Comparison of ENCODE assay signal across 12 cellular contexts in the genomic region with DNA sequence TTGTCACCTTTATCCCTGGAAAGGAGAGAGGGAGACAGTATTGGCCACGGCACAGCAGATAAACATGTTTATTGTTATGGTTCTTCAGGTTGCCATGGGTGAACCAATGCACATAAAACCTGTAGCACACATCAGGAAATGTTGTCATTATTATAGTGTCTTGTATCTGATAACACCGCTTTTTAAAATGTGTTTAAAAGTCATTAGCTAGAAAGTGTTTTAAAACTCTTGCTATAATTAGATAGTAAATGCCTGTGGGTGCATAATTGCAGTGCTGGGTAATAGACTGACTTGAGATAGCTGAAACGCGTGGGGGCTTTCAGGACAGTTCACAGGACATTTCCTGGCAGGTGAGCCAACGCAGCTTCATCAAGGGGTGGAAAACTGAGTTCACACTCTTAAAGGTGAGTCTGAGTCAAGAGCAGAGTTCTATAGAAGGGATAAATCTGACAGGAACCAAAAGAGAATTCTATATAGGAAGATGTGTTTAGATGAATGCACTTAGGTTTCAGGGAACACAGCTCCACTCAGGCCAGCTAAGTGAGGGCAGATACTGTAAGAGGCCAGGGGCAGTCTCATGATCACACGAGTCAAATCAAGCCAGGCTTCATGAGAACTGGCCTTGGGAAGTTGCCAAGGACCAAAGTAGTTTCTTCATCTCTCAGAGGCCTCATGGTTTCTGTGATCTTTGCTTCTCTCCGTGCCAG. TPM values are rescaled to one million over a fixed set of nuclear protein-coding genes. Genes with fewer than 3 reads are reported as not detected.
DNase-seq lines count a peak whose midpoint lies in the region; ATAC-seq, FAIRE-seq and TF ChIP-seq lines count a peak whose summit lies in the region.
"Had no signal": no experiment of that assay in that cellular context is flagged by ENCODE, and none has a peak within 500 bp of the region (broad histone marks: within the 10 kb centered on the region; RNA-seq: fewer than 3 reads in every experiment).

No MANE protein-coding gene starts in this region.

- no peak overlapping the region for H3K4me3 ChIP-seq in GM12878
- no peak overlapping the region for H3K4me3 ChIP-seq in upper lobe of right lung

- RAD21 ChIA-PET in GM12878 (lab: Charles Lee; ENCODE audit: unreplicated experiment), result interaction anchor here (1.2 kb wide), 1 partner anchor 22 kb away, joined by 3 read pairs; no protein-coding TSS in a partner anchor

- no peak for TF ChIP-seq POLR2A in GM12878 (IDR thresholded peaks at IDR 0.05; ENCODE audit: low read depth, low read length)

- CTCF ChIA-PET in GM12878 (lab: Yijun Ruan, JAX), result no interaction called here

- H2AFZ ChIP-seq in GM12878 (ENCODE audit: control insufficient read depth, low read depth, low read length), result no peak overlapping the region

- DNase-seq in stimulated activated CD4-positive, alpha-beta T cell treated with anti-CD3 and anti-CD28 coated beads, Interleukin-1b, Interleukin-23, amount 100 ng/mL, for 48 hours, result peak; percentile 28
- DNase-seq in stimulated activated CD4-positive, alpha-beta T cell treated with anti-CD3 and anti-CD28 coated beads, Interleukin-2, amount 100 ng/mL, for 24 hours, result no peak
- DNase-seq in GM12878 (ENCODE audit: low read depth, low spot score), result no peak
- DNase-seq in left colon, result no peak
- DNase-seq in upper lobe of right lung, result no peak
- DNase-seq in GF-D8 (lab: John Stamatoyannopoulos, UW), result no peak
- DNase-seq: cerebellar nuclear complex; Karpas-422; naive thymus-derived CD4-positive, alpha-beta T cell had no signal

- FAIRE-seq in GM12878 (lab: Jason Lieb, UNC), result no peak

- intact Hi-C loops in GM12878 (cut with micrococcal nuclease; ENCODE audit: unreplicated experiment) (no loop called here), left colon (cut with DNase I, micrococcal nuclease) (no loop called here), upper lobe of right lung (cut with DNase I) (no loop called here)

- H4K20me1 ChIP-seq in GM12878 (ENCODE audit: control insufficient read depth, insufficient read depth), result no peaks in the 10 kb centered on the region

- no peak overlapping the region for H3K9ac ChIP-seq in GM12878 (ENCODE audit: control insufficient read depth, insufficient read depth, low read length)

- H3K27ac ChIP-seq in GM12878 (ENCODE audit: control insufficient read depth, insufficient read depth), result no peak overlapping the region
- no peak overlapping the region for H3K27ac ChIP-seq in upper lobe of right lung

- H3K9me3 ChIP-seq in GM12878 (replicated peaks; ENCODE audit: control insufficient read depth, insufficient read depth, low read length) (no peaks in the 10 kb centered on the region), upper lobe of right lung (no peaks in the 10 kb centered on the region)

- TF ChIP-seq CTCF in GM12878 (IDR thresholded peaks at IDR 0.05 in 2 of 3, conservative IDR thresholded peaks at IDR 0.05 in 1 of 3; ENCODE audit: control insufficient read depth in 2 of 3, extremely low read depth in 1 of 3, insufficient read depth in 1 of 3, low read depth in 3 of 3, low read length in 3 of 3), result no peak
- no peak for TF ChIP-seq CTCF in upper lobe of right lung (IDR thresholded peaks at IDR 0.05)

- in situ Hi-C loops in GM12878 (cut with MboI), result no loop called here

- no peak overlapping the region for H3K4me2 ChIP-seq in GM12878 (ENCODE audit: control insufficient read depth, insufficient read depth)

- no peak for TF ChIP-seq RAD21 in GM12878 (IDR thresholded peaks at IDR 0.05; ENCODE audit: insufficient read depth, low read depth, low read length)

- H3K27me3 ChIP-seq in GM12878 (replicated peaks in 1 of 2; ENCODE audit: control insufficient read depth in 2 of 2, insufficient read depth in 2 of 2, low read length in 1 of 2) (no peaks in the 10 kb centered on the region), upper lobe of right lung (no peaks in the 10 kb centered on the region)

- H3K4me1 ChIP-seq in GM12878 (ENCODE audit: control insufficient read depth, insufficient read depth, low read length) (peaks cover 5% of the 10 kb centered on the region), upper lobe of right lung (no peaks in the 10 kb centered on the region)

- BruUV-seq in GM12878 (replicated peaks; lab: Mats Ljungman, UMichigan), result no TSS peak

- no peaks in the 10 kb centered on the region for H3K79me2 ChIP-seq in GM12878 (ENCODE audit: control insufficient read depth, insufficient read depth, low read length)

- POLR2A ChIA-PET in GM12878 (lab: Charles Lee), result interaction anchor here (0.6 kb wide), 1 partner anchor 13 kb away, joined by 4 read pairs; no protein-coding TSS in a partner anchor

- 70% methylated on average over 7 of the region's 7 CpGs for WGBS in GM12878 (ENCODE audit: insufficient coverage, insufficient replicate concordance, low lambda C conversion rate, missing lambda C conversion rate)

- TF ChIP-seq EP300 in GM12878 (IDR thresholded peaks at IDR 0.05; ENCODE audit: borderline replicate concordance in 1 of 2, control insufficient read depth in 1 of 2, low read depth in 2 of 2, low read length in 2 of 2), result no peak

- SMC1A ChIA-PET in GM12878 (lab: Charles Lee; ENCODE audit: uncharacterized antibody, unreplicated experiment), result interaction anchor here (0.7 to 1.3 kb wide), 5 partner anchors 10 to 119 kb away, joined by 3 to 6 read pairs (median 3); partner anchors contain the start of gene PPP4R2

- H3K36me3 ChIP-seq in GM12878 (ENCODE audit: control insufficient read depth in 2 of 2, insufficient read depth in 2 of 2, low read length in 1 of 2) (no peaks in the 10 kb centered on the region), upper lobe of right lung (no peaks in the 10 kb centered on the region)

- peak; percentile 18; the same call in 2 of the 3 replicates for ATAC-seq in GM12878
- ATAC-seq in left colon, result peak; percentile 94
- ATAC-seq in upper lobe of right lung, result peak; percentile 67
- ATAC-seq in HG03460 (IDR thresholded peaks at IDR 0.05; ENCODE audit: unreplicated experiment), result no peak
- no peak for ATAC-seq in GM21717 (IDR thresholded peaks at IDR 0.05; ENCODE audit: unreplicated experiment)
- ATAC-seq: naive thymus-derived CD4-positive, alpha-beta T cell; stimulated activated memory B cell treated with anti-CD40 and anti-IgM and Interleukin-4, amounts not matched to agents 10 μg/mL and 1 μg/mL and 100 μg/mL, for 72 hours had no signal

TF ChIP-seq in GM12878, 131 proteins besides CTCF, POLR2A, EP300 and RAD21 (continues in another document):
- no peak for TF ChIP-seq ZNF274 (IDR thresholded peaks at IDR 0.05; ENCODE audit: insufficient read depth, insufficient read length)
- TF ChIP-seq, protein P1, sequence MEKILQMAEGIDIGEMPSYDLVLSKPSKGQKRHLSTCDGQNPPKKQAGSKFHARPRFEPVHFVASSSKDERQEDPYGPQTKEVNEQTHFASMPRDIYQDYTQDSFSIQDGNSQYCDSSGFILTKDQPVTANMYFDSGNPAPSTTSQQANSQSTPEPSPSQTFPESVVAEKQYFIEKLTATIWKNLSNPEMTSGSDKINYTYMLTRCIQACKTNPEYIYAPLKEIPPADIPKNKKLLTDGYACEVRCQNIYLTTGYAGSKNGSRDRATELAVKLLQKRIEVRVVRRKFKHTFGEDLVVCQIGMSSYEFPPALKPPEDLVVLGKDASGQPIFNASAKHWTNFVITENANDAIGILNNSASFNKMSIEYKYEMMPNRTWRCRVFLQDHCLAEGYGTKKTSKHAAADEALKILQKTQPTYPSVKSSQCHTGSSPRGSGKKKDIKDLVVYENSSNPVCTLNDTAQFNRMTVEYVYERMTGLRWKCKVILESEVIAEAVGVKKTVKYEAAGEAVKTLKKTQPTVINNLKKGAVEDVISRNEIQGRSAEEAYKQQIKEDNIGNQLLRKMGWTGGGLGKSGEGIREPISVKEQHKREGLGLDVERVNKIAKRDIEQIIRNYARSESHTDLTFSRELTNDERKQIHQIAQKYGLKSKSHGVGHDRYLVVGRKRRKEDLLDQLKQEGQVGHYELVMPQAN (conservative IDR thresholded peaks at IDR 0.05), result no peak
- no peak for TF ChIP-seq RCOR1 (conservative IDR thresholded peaks at IDR 0.05; ENCODE audit: low read depth, low read length)
- no peak for TF ChIP-seq RFX5 (IDR thresholded peaks at IDR 0.05; ENCODE audit: low read depth, low read length)
- no peak for TF ChIP-seq SRF (IDR thresholded peaks at IDR 0.05; ENCODE audit: low read depth in 2 of 2, low read length in 2 of 2)
- TF ChIP-seq ZNF622 (IDR thresholded peaks at IDR 0.05), result no peak
- no peak for TF ChIP-seq NR2C1 (IDR thresholded peaks at IDR 0.05)
- no peak for TF ChIP-seq POLR2AphosphoS2 (IDR thresholded peaks at IDR 0.05; ENCODE audit: low read depth, low read length)
- no peak for TF ChIP-seq SMAD5 (IDR thresholded peaks at IDR 0.05; ENCODE audit: low read depth)
- TF ChIP-seq, protein P2, sequence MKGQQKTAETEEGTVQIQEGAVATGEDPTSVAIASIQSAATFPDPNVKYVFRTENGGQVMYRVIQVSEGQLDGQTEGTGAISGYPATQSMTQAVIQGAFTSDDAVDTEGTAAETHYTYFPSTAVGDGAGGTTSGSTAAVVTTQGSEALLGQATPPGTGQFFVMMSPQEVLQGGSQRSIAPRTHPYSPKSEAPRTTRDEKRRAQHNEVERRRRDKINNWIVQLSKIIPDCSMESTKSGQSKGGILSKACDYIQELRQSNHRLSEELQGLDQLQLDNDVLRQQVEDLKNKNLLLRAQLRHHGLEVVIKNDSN (IDR thresholded peaks at IDR 0.05; ENCODE audit: borderline replicate concordance, extremely low read length, insufficient read depth, low read depth, low read length), result no peak

RNA-seq across cellular contexts. Expression of gene PPP4R2, which starts 35.6 kb away (rescaled TPM):
- total RNA-seq in GM12878 (2013; cell fraction: nucleolus; rRNA removed), result 70.8 and 75.4 TPM in 2 replicates
- 44.8 and 48.8 TPM in 2 replicates for total RNA-seq in GM12878 (2014; rRNA removed)
- 54.8 and 56.1 TPM in 2 replicates for total RNA-seq in GM12878 (2014; rRNA removed; fragmentation: Illumina TruSeq; extraction: Trizol)
- total RNA-seq in GM12878 (2021), result 74.8 and 83.4 TPM in 2 replicates
- polyA plus RNA-seq in GM12878 (2011; ENCODE audit: low read depth), result 13.0 TPM
- 46.0 and 86.2 TPM in 2 replicates for polyA plus RNA-seq in GM12878 (2011; rRNA removed)
- 8.7 and 9.0 TPM in 2 replicates for polyA plus RNA-seq in GM12878 (2011; cell fraction: cytosol; rRNA removed)
- 15.4 and 16.7 TPM in 2 replicates for polyA plus RNA-seq in GM12878 (2011; cell fraction: nucleus; rRNA removed)
- polyA plus RNA-seq in GM12878 (2012), result 21.0 and 28.6 TPM in 2 replicates
- 39.7 and 52.6 TPM in 2 replicates for polyA plus RNA-seq in GM12878 (2014; fragmentation: Illumina TruSeq; extraction: Trizol)
- polyA plus RNA-seq in GM12878 (2014; fragmentation: Nextera tagmentation; extraction: Ambion mirVana), result 10 to 100 TPM; 16.7 to 22.1 TPM
- 18.9 and 26.8 TPM in 2 replicates for polyA plus RNA-seq in GM12878 (2014; rRNA removed)
- 10 to 100 TPM; 30.8 to 38.1 TPM for polyA plus RNA-seq in GM12878 (2016; fragmentation: Nextera tagmentation; extraction: Ambion mirVana)
- polyA minus RNA-seq in GM12878 (2011; rRNA and poly(A)+ RNA removed), result 14.7 and 23.4 TPM in 2 replicates
- 11.9 and 16.6 TPM in 2 replicates for polyA minus RNA-seq in GM12878 (2011; cell fraction: cytosol; rRNA and poly(A)+ RNA removed)
- polyA minus RNA-seq in GM12878 (2011; cell fraction: nucleus; rRNA and poly(A)+ RNA removed), result 10.6 and 17.8 TPM in 2 replicates
- 10 to 100 TPM; 76.9 to 90.2 TPM for total RNA-seq in left colon
- total RNA-seq in upper lobe of right lung, result 65.7 TPM

Comparison
In these comparisons a context has a peak if more than half of its experiments do, and no peak if none do; other contexts are left out.
1. ATAC-seq: peak in GM12878 (single experiment), left colon (single experiment) and upper lobe of right lung (single experiment); none in HG03460 (single experiment) and GM21717 (single experiment).